15 cellular contexts compared by ENCODE assay signal in genomic region chr14:96136361-96136760, GRCh38.
DNase-seq lines count a peak whose midpoint lies in the region; ATAC-seq lines count a peak whose summit lies in the region.
"Had no signal": no experiment of that assay in that cellular context is flagged by ENCODE, and none has a peak within 500 bp of the region (broad histone marks: within the 10 kb centered on the region; RNA-seq: fewer than 3 reads in every experiment).

No MANE protein-coding gene starts in this region.

- no peak for ATAC-seq in GM21737 (IDR thresholded peaks at IDR 0.05; ENCODE audit: unreplicated experiment)

- DNase-seq in NCI-H146 (lab: John Stamatoyannopoulos, UW): peak; percentile 11
- no peak for DNase-seq in NCI-H146 treated with DMSO at 0.1 percent for 48 hours (lab: John Stamatoyannopoulos, UW; ENCODE audit: unreplicated experiment)
- DNase-seq in NCI-H69 (lab: John Stamatoyannopoulos, UW): peak; percentile 65
- peak; percentile 50 for DNase-seq in dermis blood vessel endothelial cell
- peak; percentile 66 for DNase-seq in renal cortical epithelial cell (ENCODE audit: low read depth)
- DNase-seq in cortex of kidney (lab: John Stamatoyannopoulos, UW): no peak
- DNase-seq in NCI-H128 (lab: John Stamatoyannopoulos, UW; ENCODE audit: unreplicated experiment): no peak
- DNase-seq: 8988T; activated T-cell treated with anti-CD3 and anti-CD28 coated beads, Interleukin-2, amount 50 U/mL, for 1 hour; DND-41; Karpas-422; kidney; NCI-H345; tibial artery had no signal

Comparison
In these comparisons a context has a peak if more than half of its experiments do, and no peak if none do; other contexts are left out.
1. DNase-seq: peak in NCI-H146 (single experiment), NCI-H69 (single experiment), dermis blood vessel endothelial cell (single experiment) and renal cortical epithelial cell (single experiment); none in NCI-H146 treated with DMSO at 0.1 percent for 48 hours (single experiment), cortex of kidney (single experiment) and NCI-H128 (single experiment).